13 cellular contexts compared by ENCODE assay signal in the genomic region with DNA sequence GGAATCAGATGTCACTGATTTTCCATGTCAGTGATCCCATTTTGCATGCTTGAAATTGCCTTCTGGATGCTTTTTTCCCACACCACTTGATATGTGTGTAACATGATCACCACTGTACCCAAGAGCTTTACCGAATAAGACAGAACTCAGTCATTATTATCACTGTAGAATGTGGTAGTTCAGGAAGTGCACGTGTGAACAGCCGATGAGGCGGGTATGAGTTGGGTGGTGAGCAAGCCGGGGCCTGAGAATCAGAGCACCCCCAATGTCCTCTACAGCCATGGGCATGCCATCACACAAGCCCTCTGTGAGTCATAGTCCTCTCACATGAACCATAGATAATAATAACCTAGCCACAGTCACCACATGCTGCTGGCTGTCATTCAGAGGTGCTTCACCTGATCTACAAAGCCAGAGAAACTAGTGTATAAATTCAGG.
DNase-seq lines count a peak whose midpoint lies in the region; ATAC-seq, FAIRE-seq and TF ChIP-seq lines count a peak whose summit lies in the region.
"Had no signal": no experiment of that assay in that cellular context is flagged by ENCODE, and none has a peak within 500 bp of the region (broad histone marks: within the 10 kb centered on the region; RNA-seq: fewer than 3 reads in every experiment).

No MANE protein-coding gene starts in this region.

- H3K27me3 Mint-ChIP-seq in brain: no peaks in the 10 kb centered on the region
- no peaks in the 10 kb centered on the region for H3K27me3 Mint-ChIP-seq in stimulated activated naive CD8-positive, alpha-beta T cell treated with anti-CD3 and anti-CD28 coated beads, Interleukin-15, amount 100 ng/mL, for 72 hours

- no peaks in the 10 kb centered on the region for H3K36me3 Mint-ChIP-seq in brain
- H3K36me3 Mint-ChIP-seq: immature natural killer cell had no signal

- DNase-seq in GM06990 (ENCODE audit: extremely low read depth, insufficient read length) (peak; percentile 28), NCI-H1694 (lab: John Stamatoyannopoulos, UW) (peak; percentile 89), D721Med (ENCODE audit: insufficient read length, low spot score) (no peak)
- DNase-seq in stimulated activated naive CD8-positive, alpha-beta T cell treated with anti-CD3 and anti-CD28 coated beads, Interleukin-15, amount 100 ng/mL, for 72 hours: no peak
- DNase-seq: DND-41; effector CD8-positive, alpha-beta T cell; immature natural killer cell; psoas muscle; T1000 had no signal

- H3K9me3 Mint-ChIP-seq in brain: peaks cover 0 to 4% (median 3%) of the 10 kb centered on the region in 5 experiments
- H3K9me3 Mint-ChIP-seq in stimulated activated naive CD8-positive, alpha-beta T cell treated with anti-CD3 and anti-CD28 coated beads, Interleukin-15, amount 100 ng/mL, for 72 hours: peaks cover 2 to 10% of the 10 kb centered on the region in 2 donors

- no peak overlapping the region for H3K4me3 ChIP-seq in GM06990 (replicated peaks; ENCODE audit: low read depth, low read length)
- H3K4me3 ChIP-seq: psoas muscle had no signal

- peak overlapping the region in 3 of 5 experiments; percentile 47 to 86 (median 54) for H3K27ac Mint-ChIP-seq in brain
- H3K27ac Mint-ChIP-seq in stimulated activated naive CD8-positive, alpha-beta T cell treated with anti-CD3 and anti-CD28 coated beads, Interleukin-15, amount 100 ng/mL, for 72 hours: no peak overlapping the region
- H3K27ac Mint-ChIP-seq: immature natural killer cell had no signal

- no peaks in the 10 kb centered on the region for H3K27me3 ChIP-seq in GM06990 (replicated peaks; ENCODE audit: control insufficient read depth, insufficient read depth, low read length)

- FAIRE-seq in D721Med (lab: Jason Lieb, UNC): no peak

- H3K36me3 ChIP-seq in GM06990 (ENCODE audit: control insufficient read depth, insufficient read depth, low read length): no peaks in the 10 kb centered on the region

- no peak overlapping the region for H3K4me3 Mint-ChIP-seq in brain
- H3K4me3 Mint-ChIP-seq in stimulated activated naive CD8-positive, alpha-beta T cell treated with anti-CD3 and anti-CD28 coated beads, Interleukin-15, amount 100 ng/mL, for 72 hours: no peak overlapping the region
- H3K4me3 Mint-ChIP-seq: immature natural killer cell had no signal

- peaks cover 36% of the 10 kb centered on the region for H3K4me1 Mint-ChIP-seq in brain
- H3K4me1 Mint-ChIP-seq in stimulated activated naive CD8-positive, alpha-beta T cell treated with anti-CD3 and anti-CD28 coated beads, Interleukin-15, amount 100 ng/mL, for 72 hours: no peaks in the 10 kb centered on the region
- H3K4me1 Mint-ChIP-seq: immature natural killer cell had no signal

- no peak for TF ChIP-seq CTCF in GM06990 (IDR thresholded peaks at IDR 0.05; ENCODE audit: insufficient read depth, low read length, poor library complexity, severe bottlenecking)
- no peak for TF ChIP-seq CTCF in brain (conservative IDR thresholded peaks at IDR 0.05)
- TF ChIP-seq CTCF in D721Med (IDR thresholded peaks at IDR 0.05; ENCODE audit: insufficient read depth, missing control alignments): no peak

- ATAC-seq in GM21717 (IDR thresholded peaks at IDR 0.05; ENCODE audit: unreplicated experiment): peak; percentile 58
- no peak for ATAC-seq in HG02678 (IDR thresholded peaks at IDR 0.05; ENCODE audit: unreplicated experiment)
- ATAC-seq in stimulated activated naive CD8-positive, alpha-beta T cell treated with anti-CD3 and anti-CD28 coated beads, Interleukin-15, amount 100 ng/mL, for 72 hours: no peak
- ATAC-seq in HG03025 (IDR thresholded peaks at IDR 0.05; ENCODE audit: low FRiP score, unreplicated experiment): no peak

Comparison
In these comparisons a context has a peak if more than half of its experiments do, and no peak if none do; other contexts are left out.
1. DNase-seq: peak in GM06990 (single experiment) and NCI-H1694 (single experiment); none in D721Med (single experiment) and stimulated activated naive CD8-positive, alpha-beta T cell treated with anti-CD3 and anti-CD28 coated beads, Interleukin-15, amount 100 ng/mL, for 72 hours (0 of 2).
2. H3K27ac Mint-ChIP-seq: peak in brain (3 of 5); none in stimulated activated naive CD8-positive, alpha-beta T cell treated with anti-CD3 and anti-CD28 coated beads, Interleukin-15, amount 100 ng/mL, for 72 hours (0 of 2).